ENCODE assay signal across 1 cellular context in the genomic region with DNA sequence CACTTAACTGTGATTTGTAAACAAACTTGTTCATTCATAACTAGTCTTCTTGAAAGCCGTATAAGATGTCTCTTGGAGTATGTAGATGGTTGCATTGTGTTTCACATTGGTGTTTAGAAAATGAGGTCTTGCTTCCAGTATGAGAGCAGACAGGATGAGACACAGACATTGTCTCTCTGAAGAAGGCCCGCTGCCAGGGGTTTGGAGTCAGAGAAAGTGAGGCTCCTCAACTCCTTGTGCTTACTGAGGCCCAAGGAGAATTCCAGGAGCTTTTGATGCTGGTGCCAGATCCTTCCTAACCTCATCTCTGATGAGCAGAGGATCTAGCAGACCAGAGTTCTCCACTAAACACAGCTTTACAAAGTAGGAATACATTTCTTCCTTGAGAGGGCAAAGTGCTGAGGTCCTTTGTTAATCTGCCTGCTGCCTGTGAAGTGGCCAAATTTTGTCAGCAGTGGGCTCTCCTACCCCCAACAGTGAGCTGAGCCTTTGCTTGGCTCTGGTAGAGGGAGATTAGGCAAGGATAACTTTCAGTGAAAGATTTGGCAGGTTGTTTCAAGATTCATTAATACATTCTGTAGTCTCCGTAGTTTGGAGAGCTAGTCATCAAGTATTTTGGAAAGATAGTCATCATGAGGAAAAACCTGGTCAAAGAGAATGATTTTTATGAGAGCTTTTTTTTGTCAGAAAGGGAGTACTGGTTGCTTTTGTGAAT.
TF ChIP-seq lines count a peak whose summit lies in the region.

No MANE protein-coding gene starts in this region.

TF ChIP-seq in WTC11, 78 proteins besides CTCF, POLR2A, EP300 and RAD21 (continued from another document):
- TF ChIP-seq, protein P1, sequence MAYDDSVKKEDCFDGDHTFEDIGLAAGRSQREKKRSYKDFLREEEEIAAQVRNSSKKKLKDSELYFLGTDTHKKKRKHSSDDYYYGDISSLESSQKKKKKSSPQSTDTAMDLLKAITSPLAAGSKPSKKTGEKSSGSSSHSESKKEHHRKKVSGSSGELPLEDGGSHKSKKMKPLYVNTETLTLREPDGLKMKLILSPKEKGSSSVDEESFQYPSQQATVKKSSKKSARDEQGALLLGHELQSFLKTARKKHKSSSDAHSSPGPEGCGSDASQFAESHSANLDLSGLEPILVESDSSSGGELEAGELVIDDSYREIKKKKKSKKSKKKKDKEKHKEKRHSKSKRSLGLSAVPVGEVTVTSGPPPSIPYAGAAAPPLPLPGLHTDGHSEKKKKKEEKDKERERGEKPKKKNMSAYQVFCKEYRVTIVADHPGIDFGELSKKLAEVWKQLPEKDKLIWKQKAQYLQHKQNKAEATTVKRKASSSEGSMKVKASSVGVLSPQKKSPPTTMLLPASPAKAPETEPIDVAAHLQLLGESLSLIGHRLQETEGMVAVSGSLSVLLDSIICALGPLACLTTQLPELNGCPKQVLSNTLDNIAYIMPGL (CRISPR knock-in tag; IDR thresholded peaks at IDR 0.05), result no peak
